In the genomic region with DNA sequence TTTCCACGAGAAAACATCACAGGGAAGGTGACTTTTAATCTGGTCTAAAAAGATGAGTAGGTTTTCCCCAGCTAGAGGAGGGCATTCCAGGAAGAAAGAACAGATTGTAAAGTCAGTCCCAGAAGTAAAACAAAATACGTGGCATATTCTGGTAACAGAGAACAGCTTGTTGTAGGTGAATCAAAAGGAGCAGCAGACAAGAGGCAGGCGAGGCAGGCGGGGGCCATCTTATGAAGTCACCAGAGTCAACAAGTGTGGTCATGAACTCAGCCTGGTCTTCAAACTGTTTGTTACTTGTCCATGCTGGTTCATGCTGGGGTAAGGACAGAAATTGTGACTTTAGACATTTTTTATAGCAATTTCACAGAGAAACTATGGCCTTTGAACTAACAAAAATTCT, we compare ENCODE assay signal across 15 cellular contexts. TPM values are rescaled to one million over a fixed set of nuclear protein-coding genes. Genes with fewer than 3 reads are reported as not detected.
DNase-seq lines count a peak whose midpoint lies in the region; ATAC-seq and TF ChIP-seq lines count a peak whose summit lies in the region.
"Had no signal": no experiment of that assay in that cellular context is flagged by ENCODE, and none has a peak within 500 bp of the region (broad histone marks: within the 10 kb centered on the region; RNA-seq: fewer than 3 reads in every experiment).

No MANE protein-coding gene starts in this region.

- peaks cover 43 to 62% of the 10 kb centered on the region in 2 donors for H3K4me1 Mint-ChIP-seq in stimulated activated naive B cell treated with anti-CD40 and anti-IgM and Interleukin-4, amounts not matched to agents 10 μg/mL and 1 μg/mL and 100 μg/mL, for 72 hours

- peaks cover 0 to 66% (median 30%) of the 10 kb centered on the region in 12 donors for H3K4me1 ChIP-seq in heart left ventricle

- no peaks in the 10 kb centered on the region for H3K27me3 ChIP-seq in heart left ventricle
- H3K27me3 ChIP-seq: testis had no signal

- H3K27ac ChIP-seq in heart left ventricle: peak overlapping the region; percentile 75 to 99 (median 95)
- H3K27ac ChIP-seq: testis had no signal

- TF ChIP-seq CTCF in heart left ventricle (IDR thresholded peaks at IDR 0.05): no peak
- TF ChIP-seq CTCF in fibroblast of pulmonary artery (IDR thresholded peaks at IDR 0.05; ENCODE audit: low read length, missing control alignments): no peak

- intact Hi-C loops in heart left ventricle (cut with DNase I): loop anchor here in 1 of 10 donors (5.0 kb wide), 1 partner anchor 82 kb away; no protein-coding TSS in a partner anchor
- intact Hi-C loops in left ventricle myocardium superior (cut with micrococcal nuclease): no loop called here

- H3K27ac Mint-ChIP-seq in stimulated activated naive B cell treated with anti-CD40 and anti-IgM and Interleukin-4, amounts not matched to agents 10 μg/mL and 1 μg/mL and 100 μg/mL, for 72 hours: peak overlapping the region; percentile 84
- H3K27ac Mint-ChIP-seq: T-helper 1 cell treated with Interleukin-12 subunit alpha and Interleukin-12 subunit beta and Interleukin-4 antibody, amounts not matched to agents 30 μg/mL and 1 μg/mL, for 36 hours had no signal

- H3K9me3 ChIP-seq in heart left ventricle: no peaks in the 10 kb centered on the region
- H3K9me3 ChIP-seq: testis had no signal

- no peak for TF ChIP-seq POLR2A in heart left ventricle (IDR thresholded peaks at IDR 0.05)

- no peaks in the 10 kb centered on the region for H3K27me3 Mint-ChIP-seq in stimulated activated naive B cell treated with anti-CD40 and anti-IgM and Interleukin-4, amounts not matched to agents 10 μg/mL and 1 μg/mL and 100 μg/mL, for 72 hours

- H3K9me3 Mint-ChIP-seq in stimulated activated naive B cell treated with anti-CD40 and anti-IgM and Interleukin-4, amounts not matched to agents 10 μg/mL and 1 μg/mL and 100 μg/mL, for 72 hours: peaks cover 0 to 1% of the 10 kb centered on the region in 2 donors
- H3K9me3 Mint-ChIP-seq: T-helper 1 cell treated with Interleukin-12 subunit alpha and Interleukin-12 subunit beta and Interleukin-4 antibody, amounts not matched to agents 30 μg/mL and 1 μg/mL, for 36 hours had no signal

- DNase-seq in heart left ventricle (peak in 1 of 5 donors; percentile 39), left ventricle myocardium superior (no peak), fibroblast of pulmonary artery (ENCODE audit: low read depth) (peak; percentile 29), NCI-H2171 treated with DMSO at 0.1 percent for 48 hours (lab: John Stamatoyannopoulos, UW) (no peak)
- DNase-seq in stimulated activated naive B cell treated with anti-CD40 and anti-IgM and Interleukin-4, amounts not matched to agents 10 μg/mL and 1 μg/mL and 100 μg/mL, for 72 hours: no peak
- DNase-seq: activated CD4-positive, alpha-beta T cell treated with anti-CD3 and anti-CD28 coated beads, Interleukin-2, amount 50 U/mL, for 4 hours; activated naive CD4-positive, alpha-beta T cell treated with anti-CD3 and anti-CD28 coated beads, Interleukin-2, amount 50 U/mL, for 16 hours; dermis blood vessel endothelial cell; DND-41; Karpas-422; NCI-H2107; testis had no signal

- H3K4me3 Mint-ChIP-seq in stimulated activated naive B cell treated with anti-CD40 and anti-IgM and Interleukin-4, amounts not matched to agents 10 μg/mL and 1 μg/mL and 100 μg/mL, for 72 hours: peak overlapping the region; percentile 23 to 48
- H3K4me3 Mint-ChIP-seq: T-helper 1 cell treated with Interleukin-12 subunit alpha and Interleukin-12 subunit beta and Interleukin-4 antibody, amounts not matched to agents 30 μg/mL and 1 μg/mL, for 36 hours had no signal

- ATAC-seq in heart left ventricle (no peak), left ventricle myocardium superior (no peak)
- peak in 1 of 2 donors; percentile 32 for ATAC-seq in stimulated activated naive B cell treated with anti-CD40 and anti-IgM and Interleukin-4, amounts not matched to agents 10 μg/mL and 1 μg/mL and 100 μg/mL, for 72 hours (replicated peaks)
- ATAC-seq in activated CD4-positive, CD25-positive, alpha-beta regulatory T cell treated with anti-CD3 and anti-CD28 coated beads, Interleukin-2, amount 50 U/mL, for 24 hours: no peak
- ATAC-seq: left lobe of liver had no signal

- H3K36me3 ChIP-seq in heart left ventricle: peaks cover 0 to 20% (median 11%) of the 10 kb centered on the region in 9 donors

- 56 to 71% (median 64%) methylated on average over 4 of the region's 4 CpGs for WGBS in heart left ventricle, 4 donors

- H3K36me3 Mint-ChIP-seq in stimulated activated naive B cell treated with anti-CD40 and anti-IgM and Interleukin-4, amounts not matched to agents 10 μg/mL and 1 μg/mL and 100 μg/mL, for 72 hours: peaks cover 27 to 61% of the 10 kb centered on the region in 2 donors

- no peak overlapping the region for H3K4me3 ChIP-seq in heart left ventricle
- no peak overlapping the region for H3K4me3 ChIP-seq in fibroblast of pulmonary artery (replicated peaks; ENCODE audit: low read depth, low read length)
- H3K4me3 ChIP-seq: testis had no signal

RNA-seq across cellular contexts. Expression of a gene that starts 4.0 kb away (rescaled TPM):
- total RNA-seq in heart left ventricle (100 to 1,000 TPM; 573 to 947 (median 768) TPM), left ventricle myocardium superior (586 TPM)
- 1,000 to 10,000 TPM in 1 of 2 donors, 100 to 1,000 TPM in 1; 511 to 1,022 TPM for polyA plus RNA-seq in heart left ventricle

RNA-seq across cellular contexts. Expression of a gene that starts 12.8 kb away (rescaled TPM):
- total RNA-seq in heart left ventricle: 100 to 1,000 TPM in 5 of 9 donors, 10 to 100 TPM in 4; 73.8 to 173 (median 112) TPM
- polyA plus RNA-seq in heart left ventricle: 100 to 1,000 TPM; 176 to 728 TPM
- 177 TPM for total RNA-seq in left ventricle myocardium superior

RNA-seq across cellular contexts. Expression of a gene that starts 38.5 kb away (rescaled TPM):
- total RNA-seq in heart left ventricle (1 to 10 TPM in 3 of 9 donors, under 1 TPM in 5, not detected in 1; 0.16 to 1.9 (median 0.56) TPM), left ventricle myocardium superior (0.45 TPM)
- polyA plus RNA-seq in heart left ventricle: under 1 TPM; 0.19 to 0.21 TPM
